ENCODE assay signal across 2 cellular contexts in genomic region chr18:31243740-31244512, GRCh38.
TF ChIP-seq lines count a peak whose summit lies in the region.

No MANE protein-coding gene starts in this region.

TF ChIP-seq in endothelial cell of umbilical vein, 7 proteins besides CTCF, POLR2A, EP300 and RAD21:
- TF ChIP-seq FOS (IDR thresholded peaks at IDR 0.05; ENCODE audit: borderline replicate concordance, insufficient read depth, low read length): no peak
- no peak for TF ChIP-seq JUN (IDR thresholded peaks at IDR 0.05; ENCODE audit: borderline replicate concordance, insufficient read depth, insufficient read length, low read depth)
- no peak for TF ChIP-seq GATA2 (IDR thresholded peaks at IDR 0.05; ENCODE audit: insufficient read depth, insufficient read length, low read depth, low read length)
- TF ChIP-seq POLR2AphosphoS5 (IDR thresholded peaks at IDR 0.05; ENCODE audit: insufficient read depth, low read depth, low read length): no peak
- TF ChIP-seq EZH2 (IDR thresholded peaks at IDR 0.05; ENCODE audit: borderline replicate concordance, low read depth, low read length, severe bottlenecking): no peak
- TF ChIP-seq MYC (IDR thresholded peaks at IDR 0.05; ENCODE audit: low read depth, low read length): no peak
- TF ChIP-seq MAX (IDR thresholded peaks at IDR 0.05; ENCODE audit: insufficient read depth, insufficient read length): no peak
TF ChIP-seq in endothelial cell of umbilical vein: peak in this region for 0.

TF ChIP-seq in liver, 16 proteins besides CTCF, POLR2A, EP300 and RAD21:
- TF ChIP-seq FOXA1 (IDR thresholded peaks at IDR 0.05) (no peak), EGR1 (IDR thresholded peaks at IDR 0.05; ENCODE audit: low read depth in 2 of 2) (no peak), HNF4G (IDR thresholded peaks at IDR 0.05) (no peak), ATF3 (IDR thresholded peaks at IDR 0.05) (no peak), GABPA (IDR thresholded peaks at IDR 0.05 in 1 of 2, conservative IDR thresholded peaks at IDR 0.05 in 1 of 2) (no peak), REST (IDR thresholded peaks at IDR 0.05) (no peak), SP1 (IDR thresholded peaks at IDR 0.05) (peak; percentile 40), TAF1 (conservative IDR thresholded peaks at IDR 0.05) (no peak), YY1 (IDR thresholded peaks at IDR 0.05) (peak; percentile 11), MAX (IDR thresholded peaks at IDR 0.05) (peak; percentile 22), FOXA2 (IDR thresholded peaks at IDR 0.05) (no peak), ZBTB33 (IDR thresholded peaks at IDR 0.05) (no peak), HNF4A (conservative IDR thresholded peaks at IDR 0.05) (peak; percentile 49 to 56), NR2F2 (IDR thresholded peaks at IDR 0.05) (peak; percentile 58)
